In the genomic region with DNA sequence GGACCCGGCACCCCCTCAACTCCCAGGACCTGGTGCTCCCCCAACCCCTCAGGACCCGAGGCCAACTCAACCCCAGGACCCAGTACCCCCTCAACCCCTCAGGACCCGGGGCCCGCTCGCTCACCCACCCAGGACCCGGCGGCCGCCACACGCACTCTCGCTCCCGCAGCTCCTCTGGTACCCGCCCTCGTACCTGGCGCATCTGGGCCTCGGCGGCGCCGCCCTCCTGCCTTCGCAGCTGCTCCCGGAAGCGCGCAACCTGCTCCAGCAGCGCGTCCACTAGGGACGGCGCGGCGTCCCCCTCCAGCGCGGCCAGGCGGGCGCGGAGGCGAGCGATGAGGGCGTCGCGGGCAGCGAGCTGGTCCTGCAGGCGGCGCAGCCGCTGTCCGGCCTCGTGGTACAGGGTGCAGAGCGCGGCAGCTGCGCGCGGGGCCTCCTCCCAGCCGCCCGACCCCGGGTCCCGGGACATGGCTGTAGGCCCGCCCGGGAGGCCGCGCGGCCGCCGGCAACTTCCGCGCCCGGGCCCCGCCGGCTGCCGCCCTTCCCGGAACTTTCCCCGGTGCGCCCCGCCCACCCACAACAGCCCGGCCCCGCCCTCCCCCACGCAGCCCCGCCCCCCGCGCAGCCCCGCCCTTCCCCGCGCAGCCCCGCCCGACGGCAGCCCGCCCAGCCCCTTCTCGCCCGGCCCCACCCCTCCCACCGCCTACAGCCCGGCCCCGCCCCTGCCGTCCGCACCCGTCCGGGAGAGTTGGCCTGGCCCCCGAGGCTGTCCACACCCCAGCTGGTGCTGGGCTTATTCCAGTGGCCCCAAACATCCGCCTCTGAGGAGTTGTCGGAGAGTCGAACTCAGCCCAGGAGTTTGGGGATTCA, we compare ENCODE assay signal across 8 cellular contexts. TPM values are rescaled to one million over a fixed set of nuclear protein-coding genes. Genes with fewer than 3 reads are reported as not detected.
DNase-seq lines count a peak whose midpoint lies in the region; ATAC-seq and TF ChIP-seq lines count a peak whose summit lies in the region.

A gene with protein sequence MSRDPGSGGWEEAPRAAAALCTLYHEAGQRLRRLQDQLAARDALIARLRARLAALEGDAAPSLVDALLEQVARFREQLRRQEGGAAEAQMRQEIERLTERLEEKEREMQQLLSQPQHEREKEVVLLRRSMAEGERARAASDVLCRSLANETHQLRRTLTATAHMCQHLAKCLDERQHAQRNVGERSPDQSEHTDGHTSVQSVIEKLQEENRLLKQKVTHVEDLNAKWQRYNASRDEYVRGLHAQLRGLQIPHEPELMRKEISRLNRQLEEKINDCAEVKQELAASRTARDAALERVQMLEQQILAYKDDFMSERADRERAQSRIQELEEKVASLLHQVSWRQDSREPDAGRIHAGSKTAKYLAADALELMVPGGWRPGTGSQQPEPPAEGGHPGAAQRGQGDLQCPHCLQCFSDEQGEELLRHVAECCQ (minus strand): TSS at position 516 of the 870 bp plus-strand sequence. CDS start 47 bp downstream, at position 469.

- H3K36me3 Mint-ChIP-seq in activated naive CD4-positive, alpha-beta T cell treated with anti-CD3 and anti-CD28 coated beads, Interleukin-2, amount 50 U/mL, for 24 hours = no peaks in the 10 kb centered on the region
- H3K36me3 Mint-ChIP-seq in osteocyte (ENCODE audit: unreplicated experiment) = no peaks in the 10 kb centered on the region

- CTCF ChIA-PET in SK-N-SH (lab: Yijun Ruan, JAX) = interaction anchor here (0.5 to 1.1 kb wide), 6 partner anchors 23 to 179 kb away, joined by 3 to 4 read pairs (median 3); no protein-coding TSS in a partner anchor

- no peak for TF ChIP-seq EP300 in SK-N-SH (IDR thresholded peaks at IDR 0.05; ENCODE audit: borderline replicate concordance in 1 of 2, low read depth in 1 of 2, low read length in 1 of 2)

- peak within 1 kb of the TSS; percentile 92 for H2AFZ ChIP-seq in SK-N-SH (ENCODE audit: low read depth)

- peak within 1 kb of the TSS; percentile 89 for H3K4me2 ChIP-seq in SK-N-SH

- H4K20me1 ChIP-seq in SK-N-SH (ENCODE audit: insufficient read depth) = 0 out of 2 replicates have a peak, but pooled peaks cover 3% of the 10 kb centered on the region

- H3K9me3 Mint-ChIP-seq in activated naive CD4-positive, alpha-beta T cell treated with anti-CD3 and anti-CD28 coated beads, Interleukin-2, amount 50 U/mL, for 24 hours = no peaks in the 10 kb centered on the region
- no peaks in the 10 kb centered on the region for H3K9me3 Mint-ChIP-seq in osteocyte (ENCODE audit: unreplicated experiment)

- TF ChIP-seq RAD21 in SK-N-SH (IDR thresholded peaks at IDR 0.05; ENCODE audit: low read length) = peak; percentile 32; the same call in 1 of the 2 replicates

- in situ Hi-C loops in KBM-7 (cut with MboI; ENCODE audit: low pct_unique_long_range_greater_than_20kb, low sequenced_read_pairs) = loop anchor here (10.0 kb wide), 1 partner anchor 179 kb away; no protein-coding TSS in a partner anchor

- ATAC-seq in GM21447 (IDR thresholded peaks at IDR 0.05; ENCODE audit: unreplicated experiment) = peak; percentile 58

- H3K4me1 ChIP-seq in SK-N-SH (ENCODE audit: control insufficient read depth in 1 of 2, insufficient read depth in 2 of 2, low read depth in 1 of 2, low read length in 1 of 2) (peaks cover 0 to 7% of the 10 kb centered on the region in 2 experiments; a peak in 1 of 4 replicates), thymus (ENCODE audit: control insufficient read depth, insufficient read depth, low read length) (peaks cover 8% of the 10 kb centered on the region)

- 6% methylated on average over 2 of the region's 96 CpGs for WGBS in SK-N-SH (ENCODE audit: low lambda C conversion rate)
- WGBS in thymus = under 1% methylated on average over 91 of the region's 96 CpGs

- H3K27ac Mint-ChIP-seq in activated naive CD4-positive, alpha-beta T cell treated with anti-CD3 and anti-CD28 coated beads, Interleukin-2, amount 50 U/mL, for 24 hours = peak within 1 kb of the TSS; percentile 92
- peak within 1 kb of the TSS; percentile 47 for H3K27ac Mint-ChIP-seq in osteocyte (ENCODE audit: unreplicated experiment)

- peaks cover 4% of the 10 kb centered on the region for H3F3A ChIP-seq in SK-N-SH (replicated peaks; ENCODE audit: insufficient read depth)

- peak within 1 kb of the TSS; percentile 74 for H3K4me3 ChIP-seq in SK-N-SH (ENCODE audit: low read depth in 2 of 2, low read length in 1 of 2)
- H3K4me3 ChIP-seq in thymus (ENCODE audit: low read length) = peak within 1 kb of the TSS; percentile 98

- H3K4me1 Mint-ChIP-seq in activated naive CD4-positive, alpha-beta T cell treated with anti-CD3 and anti-CD28 coated beads, Interleukin-2, amount 50 U/mL, for 24 hours = peaks cover 25% of the 10 kb centered on the region
- peaks cover 17% of the 10 kb centered on the region for H3K4me1 Mint-ChIP-seq in osteocyte (ENCODE audit: unreplicated experiment)

- DNase-seq in DMS53 (lab: John Stamatoyannopoulos, UW) = peak; percentile 98
- peak; percentile 64 for DNase-seq in KBM-7
- peak; percentile 100 for DNase-seq in SK-N-SH
- DNase-seq in glomerular visceral epithelial cell (ENCODE audit: extremely low spot score) = peak; percentile 87
- peak; percentile 93 for DNase-seq in osteocyte (ENCODE audit: extremely low spot score, unreplicated experiment)

- H3K27ac ChIP-seq in SK-N-SH (ENCODE audit: low read depth in 2 of 2, low read length in 1 of 2) (peak within 1 kb of the TSS; percentile 28 to 81; a peak in 2 of 4 replicates), thymus (ENCODE audit: low read depth) (peak within 1 kb of the TSS; percentile 82)

- POLR2A ChIA-PET in SK-N-SH (lab: Yijun Ruan, JAX) = interaction anchor here (0.5 to 1.6 kb wide), 9 partner anchors 12 to 287 kb away, joined by 3 to 7 read pairs (median 3); a partner anchor contains a TSS

- H3K9me2 ChIP-seq in SK-N-SH = no peaks in the 10 kb centered on the region

- peaks cover 44% of the 10 kb centered on the region for H3K79me2 ChIP-seq in SK-N-SH (ENCODE audit: insufficient read depth)

- peak within 1 kb of the TSS; percentile 79 for H3K9ac ChIP-seq in SK-N-SH

- peak within 1 kb of the TSS; percentile 91 for H3K4me3 Mint-ChIP-seq in activated naive CD4-positive, alpha-beta T cell treated with anti-CD3 and anti-CD28 coated beads, Interleukin-2, amount 50 U/mL, for 24 hours
- H3K4me3 Mint-ChIP-seq in osteocyte (ENCODE audit: unreplicated experiment) = peak within 1 kb of the TSS; percentile 68

- TF ChIP-seq CTCF in SK-N-SH (IDR thresholded peaks at IDR 0.05) (peak; percentile 26), osteocyte (IDR thresholded peaks at IDR 0.05) (peak; percentile 63)

- H3K9me3 ChIP-seq in SK-N-SH (no peaks in the 10 kb centered on the region), thymus (ENCODE audit: control insufficient read depth) (no peaks in the 10 kb centered on the region)

- H3K36me3 ChIP-seq in SK-N-SH (replicated peaks in 1 of 2; ENCODE audit: control insufficient read depth in 1 of 2, insufficient read depth in 2 of 2, low read length in 1 of 2) (no peaks in the 10 kb centered on the region), thymus (ENCODE audit: control insufficient read depth, insufficient read depth) (peaks cover 6% of the 10 kb centered on the region)

- H3K27me3 ChIP-seq in SK-N-SH (ENCODE audit: insufficient read depth) = no peaks in the 10 kb centered on the region
- H3K27me3 ChIP-seq in thymus (ENCODE audit: control insufficient read depth, insufficient read depth) = peaks cover 4% of the 10 kb centered on the region

- no peaks in the 10 kb centered on the region for H3K27me3 Mint-ChIP-seq in activated naive CD4-positive, alpha-beta T cell treated with anti-CD3 and anti-CD28 coated beads, Interleukin-2, amount 50 U/mL, for 24 hours
- H3K27me3 Mint-ChIP-seq in osteocyte (ENCODE audit: unreplicated experiment) = no peaks in the 10 kb centered on the region

TF ChIP-seq in SK-N-SH, 30 proteins besides CTCF, POLR2A, EP300 and RAD21 (continues in another document):
- TF ChIP-seq MXI1 (IDR thresholded peaks at IDR 0.05; ENCODE audit: low read depth, low read length) = peak; percentile 59; the same call in 1 of the 2 replicates
- peak; percentile 29; the same call in 1 of the 2 replicates for TF ChIP-seq TAF1 (IDR thresholded peaks at IDR 0.05; ENCODE audit: borderline replicate concordance, low read depth, low read length)
- no peak for TF ChIP-seq MEF2A (IDR thresholded peaks at IDR 0.05; ENCODE audit: borderline replicate concordance, low read depth)
- peak; percentile 43 for TF ChIP-seq POLR2AphosphoS5 (IDR thresholded peaks at IDR 0.05; ENCODE audit: low read depth, low read length)
- TF ChIP-seq, protein P1, sequence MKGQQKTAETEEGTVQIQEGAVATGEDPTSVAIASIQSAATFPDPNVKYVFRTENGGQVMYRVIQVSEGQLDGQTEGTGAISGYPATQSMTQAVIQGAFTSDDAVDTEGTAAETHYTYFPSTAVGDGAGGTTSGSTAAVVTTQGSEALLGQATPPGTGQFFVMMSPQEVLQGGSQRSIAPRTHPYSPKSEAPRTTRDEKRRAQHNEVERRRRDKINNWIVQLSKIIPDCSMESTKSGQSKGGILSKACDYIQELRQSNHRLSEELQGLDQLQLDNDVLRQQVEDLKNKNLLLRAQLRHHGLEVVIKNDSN (IDR thresholded peaks at IDR 0.05; ENCODE audit: borderline replicate concordance, low read depth) = no peak
- TF ChIP-seq RFX5 (IDR thresholded peaks at IDR 0.05; ENCODE audit: low read length) = no peak
- TF ChIP-seq, protein P2, sequence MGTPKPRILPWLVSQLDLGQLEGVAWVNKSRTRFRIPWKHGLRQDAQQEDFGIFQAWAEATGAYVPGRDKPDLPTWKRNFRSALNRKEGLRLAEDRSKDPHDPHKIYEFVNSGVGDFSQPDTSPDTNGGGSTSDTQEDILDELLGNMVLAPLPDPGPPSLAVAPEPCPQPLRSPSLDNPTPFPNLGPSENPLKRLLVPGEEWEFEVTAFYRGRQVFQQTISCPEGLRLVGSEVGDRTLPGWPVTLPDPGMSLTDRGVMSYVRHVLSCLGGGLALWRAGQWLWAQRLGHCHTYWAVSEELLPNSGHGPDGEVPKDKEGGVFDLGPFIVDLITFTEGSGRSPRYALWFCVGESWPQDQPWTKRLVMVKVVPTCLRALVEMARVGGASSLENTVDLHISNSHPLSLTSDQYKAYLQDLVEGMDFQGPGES (IDR thresholded peaks at IDR 0.05; ENCODE audit: low read depth, low read length) = no peak
- TF ChIP-seq SIN3A (IDR thresholded peaks at IDR 0.05; ENCODE audit: borderline replicate concordance, low read depth, low read length) = no peak; the same call in 1 of the 2 replicates
- peak; percentile 19 for TF ChIP-seq CHD2 (IDR thresholded peaks at IDR 0.05; ENCODE audit: low read length, partially characterized antibody)

RNA-seq across cellular contexts. Expression of the gene that starts here (rescaled TPM):
- polyA plus RNA-seq in SK-N-SH (2012; rRNA removed) (68.2 and 78.9 TPM in 2 replicates), thymus (41.8 TPM)
- polyA plus RNA-seq in SK-N-SH (2012; cell fraction: cytosol; rRNA removed) = 47.4 and 57.1 TPM in 2 replicates
- polyA plus RNA-seq in SK-N-SH (2012; cell fraction: nucleus; rRNA removed) = 175 and 261 TPM in 2 replicates
- total RNA-seq in osteocyte = 32.7 and 34.0 TPM in 2 replicates

Comparison
In these comparisons a context has a peak if more than half of its experiments do, and no peak if none do; other contexts are left out.
1. Peak in every context shown above with its lines: DNase-seq, ATAC-seq, H3K4me3 ChIP-seq and H3K27ac ChIP-seq.